ENCODE assay signal across 1 cellular context in the genomic region with DNA sequence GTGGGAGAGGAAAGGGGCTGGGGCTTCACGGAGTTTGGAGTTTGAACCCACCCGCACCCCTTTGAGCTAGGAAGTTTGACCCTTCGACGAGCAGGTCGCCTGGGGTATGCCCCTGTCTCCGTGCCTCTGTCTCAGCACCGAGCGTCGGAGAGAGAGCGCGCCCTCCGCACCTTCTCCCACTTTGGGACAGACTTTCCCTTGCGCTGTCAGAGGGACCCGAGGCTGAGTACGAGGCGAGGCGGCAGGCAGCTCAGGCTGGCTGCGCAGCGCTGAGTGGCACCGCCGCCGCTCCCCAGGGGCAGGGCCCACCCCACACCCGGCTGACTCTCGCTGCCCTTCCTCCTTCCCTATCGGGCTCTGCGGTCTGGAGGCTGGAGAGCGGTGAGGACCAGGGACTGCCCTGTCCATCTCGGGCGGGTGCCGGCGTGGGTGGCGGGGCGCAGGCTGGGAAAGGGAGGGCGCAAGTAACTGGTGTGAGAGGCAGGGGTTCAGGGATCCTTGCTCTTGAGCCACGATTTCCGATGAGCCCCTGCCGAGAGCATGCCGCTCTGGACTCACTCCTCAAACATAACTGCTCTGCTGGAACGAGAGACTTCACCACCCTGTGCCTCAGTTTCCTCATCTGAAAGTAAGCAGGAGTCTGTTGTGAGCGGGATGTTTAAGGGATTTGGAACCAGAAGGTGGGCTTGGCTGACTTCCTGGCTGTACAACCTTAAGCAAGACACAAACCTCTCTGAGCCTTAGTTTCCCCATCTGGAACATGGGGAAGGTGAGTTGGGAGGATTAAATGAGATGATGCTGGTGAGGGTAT.
A peak's percentile ranks its signal among the peaks of the same experiment; 100 is the strongest.
TF ChIP-seq lines count a peak whose summit lies in the region.

No MANE protein-coding gene starts in this region.

TF ChIP-seq in HepG2, 621 proteins besides CTCF, POLR2A, EP300 and RAD21 (continued from another document):
- TF ChIP-seq NONO (IDR thresholded peaks at IDR 0.05): no peak
- TF ChIP-seq NONO (CRISPR knock-in tag; conservative IDR thresholded peaks at IDR 0.05): no peak
- no peak for TF ChIP-seq NAIF1 (CRISPR knock-in tag; IDR thresholded peaks at IDR 0.05; ENCODE audit: borderline replicate concordance)
- TF ChIP-seq THRA (CRISPR knock-in tag; IDR thresholded peaks at IDR 0.05; ENCODE audit: borderline replicate concordance): no peak
- no peak for TF ChIP-seq NCOA2 (CRISPR knock-in tag; IDR thresholded peaks at IDR 0.05)
- no peak for TF ChIP-seq NFE2L2 (IDR thresholded peaks at IDR 0.05; ENCODE audit: low read length)
- no peak for TF ChIP-seq ZNF546 (CRISPR knock-in tag; conservative IDR thresholded peaks at IDR 0.05)
- TF ChIP-seq ARID4A (CRISPR knock-in tag; IDR thresholded peaks at IDR 0.05; ENCODE audit: borderline replicate concordance): peak; percentile 25; the same call in 1 of the 2 replicates
- no peak for TF ChIP-seq SATB2 (CRISPR knock-in tag; IDR thresholded peaks at IDR 0.05)
- no peak for TF ChIP-seq ZC3H4 (CRISPR knock-in tag; IDR thresholded peaks at IDR 0.05; ENCODE audit: borderline replicate concordance)
- TF ChIP-seq MAF1 (CRISPR knock-in tag; IDR thresholded peaks at IDR 0.05; ENCODE audit: borderline replicate concordance): no peak
- no peak for TF ChIP-seq ZSCAN12 (CRISPR knock-in tag; IDR thresholded peaks at IDR 0.05)
- TF ChIP-seq ZMAT3 (CRISPR knock-in tag; conservative IDR thresholded peaks at IDR 0.05): no peak
- TF ChIP-seq ZFP91 (CRISPR knock-in tag; IDR thresholded peaks at IDR 0.05; ENCODE audit: borderline replicate concordance): peak; percentile 27; the same call in 1 of the 2 replicates
- no peak for TF ChIP-seq ZNF710 (CRISPR knock-in tag; IDR thresholded peaks at IDR 0.05; ENCODE audit: borderline replicate concordance)
- no peak for TF ChIP-seq ZMYM4 (CRISPR knock-in tag; IDR thresholded peaks at IDR 0.05)
- TF ChIP-seq SNAPC2 (CRISPR knock-in tag; IDR thresholded peaks at IDR 0.05): no peak
- no peak for TF ChIP-seq ATM (IDR thresholded peaks at IDR 0.05; ENCODE audit: borderline replicate concordance)
- TF ChIP-seq ZNF598 (CRISPR knock-in tag; IDR thresholded peaks at IDR 0.05; ENCODE audit: borderline replicate concordance): peak; percentile 60; the same call in 1 of the 2 replicates
- TF ChIP-seq ZNF607 (CRISPR knock-in tag; IDR thresholded peaks at IDR 0.05; ENCODE audit: borderline replicate concordance): no peak
- TF ChIP-seq ARID2 (CRISPR knock-in tag; IDR thresholded peaks at IDR 0.05; ENCODE audit: borderline replicate concordance): no peak
- no peak for TF ChIP-seq MIXL1 (CRISPR knock-in tag; IDR thresholded peaks at IDR 0.05)
- TF ChIP-seq ZSCAN31 (CRISPR knock-in tag; IDR thresholded peaks at IDR 0.05; ENCODE audit: low read depth): no peak
- TF ChIP-seq NR2F6 (IDR thresholded peaks at IDR 0.05): no peak
- peak; percentile 35; the same call in 1 of the 2 replicates for TF ChIP-seq NR2F6 (CRISPR knock-in tag; IDR thresholded peaks at IDR 0.05)
- no peak for TF ChIP-seq RBM22 (optimal IDR thresholded peaks at IDR 0.05; ENCODE audit: low read length)
- no peak for TF ChIP-seq ZNF460 (CRISPR knock-in tag; IDR thresholded peaks at IDR 0.05; ENCODE audit: borderline replicate concordance)
- no peak for TF ChIP-seq CENPT (CRISPR knock-in tag; IDR thresholded peaks at IDR 0.05; ENCODE audit: low read depth)
- peak; percentile 53; the same call in 1 of the 2 replicates for TF ChIP-seq MYPOP (CRISPR knock-in tag; IDR thresholded peaks at IDR 0.05)
- TF ChIP-seq FOXK2 (IDR thresholded peaks at IDR 0.05): no peak
- no peak for TF ChIP-seq ATF7 (IDR thresholded peaks at IDR 0.05)
- TF ChIP-seq ATF7 (CRISPR knock-in tag; IDR thresholded peaks at IDR 0.05): no peak
- no peak for TF ChIP-seq POLR2AphosphoS2 (IDR thresholded peaks at IDR 0.05; ENCODE audit: low read depth, low read length)
- TF ChIP-seq, protein P1, sequence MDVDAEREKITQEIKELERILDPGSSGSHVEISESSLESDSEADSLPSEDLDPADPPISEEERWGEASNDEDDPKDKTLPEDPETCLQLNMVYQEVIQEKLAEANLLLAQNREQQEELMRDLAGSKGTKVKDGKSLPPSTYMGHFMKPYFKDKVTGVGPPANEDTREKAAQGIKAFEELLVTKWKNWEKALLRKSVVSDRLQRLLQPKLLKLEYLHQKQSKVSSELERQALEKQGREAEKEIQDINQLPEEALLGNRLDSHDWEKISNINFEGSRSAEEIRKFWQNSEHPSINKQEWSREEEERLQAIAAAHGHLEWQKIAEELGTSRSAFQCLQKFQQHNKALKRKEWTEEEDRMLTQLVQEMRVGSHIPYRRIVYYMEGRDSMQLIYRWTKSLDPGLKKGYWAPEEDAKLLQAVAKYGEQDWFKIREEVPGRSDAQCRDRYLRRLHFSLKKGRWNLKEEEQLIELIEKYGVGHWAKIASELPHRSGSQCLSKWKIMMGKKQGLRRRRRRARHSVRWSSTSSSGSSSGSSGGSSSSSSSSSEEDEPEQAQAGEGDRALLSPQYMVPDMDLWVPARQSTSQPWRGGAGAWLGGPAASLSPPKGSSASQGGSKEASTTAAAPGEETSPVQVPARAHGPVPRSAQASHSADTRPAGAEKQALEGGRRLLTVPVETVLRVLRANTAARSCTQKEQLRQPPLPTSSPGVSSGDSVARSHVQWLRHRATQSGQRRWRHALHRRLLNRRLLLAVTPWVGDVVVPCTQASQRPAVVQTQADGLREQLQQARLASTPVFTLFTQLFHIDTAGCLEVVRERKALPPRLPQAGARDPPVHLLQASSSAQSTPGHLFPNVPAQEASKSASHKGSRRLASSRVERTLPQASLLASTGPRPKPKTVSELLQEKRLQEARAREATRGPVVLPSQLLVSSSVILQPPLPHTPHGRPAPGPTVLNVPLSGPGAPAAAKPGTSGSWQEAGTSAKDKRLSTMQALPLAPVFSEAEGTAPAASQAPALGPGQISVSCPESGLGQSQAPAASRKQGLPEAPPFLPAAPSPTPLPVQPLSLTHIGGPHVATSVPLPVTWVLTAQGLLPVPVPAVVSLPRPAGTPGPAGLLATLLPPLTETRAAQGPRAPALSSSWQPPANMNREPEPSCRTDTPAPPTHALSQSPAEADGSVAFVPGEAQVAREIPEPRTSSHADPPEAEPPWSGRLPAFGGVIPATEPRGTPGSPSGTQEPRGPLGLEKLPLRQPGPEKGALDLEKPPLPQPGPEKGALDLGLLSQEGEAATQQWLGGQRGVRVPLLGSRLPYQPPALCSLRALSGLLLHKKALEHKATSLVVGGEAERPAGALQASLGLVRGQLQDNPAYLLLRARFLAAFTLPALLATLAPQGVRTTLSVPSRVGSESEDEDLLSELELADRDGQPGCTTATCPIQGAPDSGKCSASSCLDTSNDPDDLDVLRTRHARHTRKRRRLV (CRISPR knock-in tag; IDR thresholded peaks at IDR 0.05): no peak
- no peak for TF ChIP-seq NR3C1 (CRISPR knock-in tag; IDR thresholded peaks at IDR 0.05)
- TF ChIP-seq MTF2 (CRISPR knock-in tag; IDR thresholded peaks at IDR 0.05; ENCODE audit: borderline replicate concordance): peak; percentile 95
- TF ChIP-seq PRPF4 (IDR thresholded peaks at IDR 0.05; ENCODE audit: low read depth, low read length, poor library complexity, severe bottlenecking): no peak
- no peak for TF ChIP-seq PITX1 (CRISPR knock-in tag; IDR thresholded peaks at IDR 0.05)
- TF ChIP-seq ZNF577 (CRISPR knock-in tag; IDR thresholded peaks at IDR 0.05; ENCODE audit: borderline replicate concordance, low read depth): no peak
- no peak for TF ChIP-seq MLLT10 (CRISPR knock-in tag; IDR thresholded peaks at IDR 0.05)
- TF ChIP-seq ZSCAN30 (CRISPR knock-in tag; IDR thresholded peaks at IDR 0.05): no peak
- no peak for TF ChIP-seq ZNF747 (CRISPR knock-in tag; IDR thresholded peaks at IDR 0.05; ENCODE audit: borderline replicate concordance)
